In the genomic region with DNA sequence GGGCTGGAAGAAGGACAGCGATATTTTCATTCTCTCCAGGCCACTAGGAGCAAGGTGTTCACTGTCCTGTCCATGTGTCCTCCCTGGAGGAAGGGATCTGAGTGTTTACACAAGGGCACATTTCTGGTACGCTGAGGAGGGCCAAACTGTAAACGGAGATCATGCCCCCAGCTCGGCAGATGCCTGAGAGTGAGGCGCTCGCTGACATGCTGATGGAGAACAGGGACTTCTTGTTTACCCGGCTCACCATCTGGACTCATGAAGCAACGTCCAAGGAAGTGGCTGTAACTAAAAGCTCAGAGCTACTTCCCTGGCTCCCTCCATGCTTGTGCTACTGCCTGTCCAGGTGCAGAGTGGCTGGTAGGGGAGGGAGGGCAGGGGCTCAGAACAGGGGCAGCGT, we compare ENCODE assay signal across 23 cellular contexts. TPM values are rescaled to one million over a fixed set of nuclear protein-coding genes. Genes with fewer than 3 reads are reported as not detected.
DNase-seq lines count a peak whose midpoint lies in the region; ATAC-seq and TF ChIP-seq lines count a peak whose summit lies in the region.
"Had no signal": no experiment of that assay in that cellular context is flagged by ENCODE, and none has a peak within 500 bp of the region (broad histone marks: within the 10 kb centered on the region; RNA-seq: fewer than 3 reads in every experiment).

No MANE protein-coding gene starts in this region.

- ATAC-seq in Right ventricle myocardium inferior (peak; percentile 34), Right ventricle myocardium superior (ENCODE audit: poor library complexity) (no peak)
- ATAC-seq in activated CD4-positive, CD25-positive, alpha-beta regulatory T cell treated with anti-CD3 and anti-CD28 coated beads, Interleukin-2, amount 50 U/mL, for 24 hours, result no peak

- TF ChIP-seq CTCF in fibroblast of villous mesenchyme (IDR thresholded peaks at IDR 0.05; ENCODE audit: insufficient read depth, low read depth, low read length), result no peak

- intact Hi-C loops in Right ventricle myocardium inferior (cut with DNase I), result no loop called here
- intact Hi-C loops in Right ventricle myocardium superior (cut with DNase I), result no loop called here

- H3K4me3 ChIP-seq in fibroblast of villous mesenchyme (ENCODE audit: low read depth, low read length), result no peak overlapping the region
- H3K4me3 ChIP-seq: BLaER1 treated with 17β-estradiol and CSF1 and Interleukin-3, amounts not matched to agents 10 nM and 100 nM; PC-9 had no signal

- no peak for DNase-seq in Right ventricle myocardium inferior (ENCODE audit: missing footprints)
- DNase-seq in Right ventricle myocardium superior, result no peak
- peak; percentile 18 for DNase-seq in fibroblast of villous mesenchyme (ENCODE audit: low read depth)
- DNase-seq in pons (ENCODE audit: low spot score), result peak; percentile 22
- no peak for DNase-seq in COR-L47 (lab: John Stamatoyannopoulos, UW)
- DNase-seq in NCI-H345 treated with DMSO at 0.1 percent for 48 hours (lab: John Stamatoyannopoulos, UW; ENCODE audit: unreplicated experiment), result no peak
- DNase-seq: CD4-positive, alpha-beta memory T cell; EL; H7; KBM-7; MM.1S; NCI-H1048; NCI-H1436; NCI-H2029; NCI-H226; NCI-H526 treated with DMSO at 0.1 percent for 48 hours; PC-9; RPMI8226; SIG-M5; SK-N-SH had no signal

RNA-seq across cellular contexts. Expression of gene KCNA1, which starts 43.4 kb away (rescaled TPM):
- total RNA-seq in Right ventricle myocardium inferior, result not detected
- total RNA-seq in Right ventricle myocardium superior, result not detected
- total RNA-seq in fibroblast of villous mesenchyme, result not detected in 2 replicates
- total RNA-seq: A673; CD4-positive, alpha-beta memory T cell; H7; PC-9 had no signal

Comparison
In these comparisons a context has a peak if more than half of its experiments do, and no peak if none do; other contexts are left out.
1. DNase-seq: peak in fibroblast of villous mesenchyme (single experiment) and pons (single experiment); none in Right ventricle myocardium inferior (single experiment), Right ventricle myocardium superior (single experiment), COR-L47 (single experiment) and NCI-H345 treated with DMSO at 0.1 percent for 48 hours (single experiment).